Comparison of ENCODE assay signal across 8 cellular contexts in the genomic region with DNA sequence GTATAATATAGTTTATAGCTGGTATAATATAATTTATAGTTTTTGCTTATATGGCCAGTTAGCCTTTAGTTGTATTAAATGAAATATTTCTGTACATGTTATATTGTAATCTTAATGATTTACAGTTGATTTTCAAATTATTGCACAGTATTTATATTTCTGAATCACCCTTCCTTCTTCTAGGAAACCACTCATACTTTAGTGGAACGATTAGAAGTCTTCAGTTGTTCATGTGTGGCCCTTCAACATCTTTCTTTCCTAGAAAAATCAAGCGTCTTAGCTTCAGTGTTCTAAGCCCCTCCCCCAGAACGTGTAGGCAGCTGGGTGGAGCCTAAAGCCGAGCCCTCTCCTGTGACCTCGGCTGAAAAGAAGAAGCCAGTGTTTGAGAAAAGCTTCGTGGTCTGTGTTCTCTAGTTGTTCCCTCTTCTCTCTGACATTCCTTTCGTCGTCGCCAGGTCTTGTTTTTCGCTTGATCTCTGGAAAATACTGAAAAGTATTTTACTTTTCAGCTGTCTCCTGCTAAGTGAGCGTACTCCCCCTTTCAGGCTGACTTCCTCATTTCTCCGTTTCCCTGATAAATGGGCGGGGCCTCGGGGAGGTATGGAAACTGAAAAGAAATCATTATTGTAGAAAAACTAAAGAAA. TPM values are rescaled to one million over a fixed set of nuclear protein-coding genes. Genes with fewer than 3 reads are reported as not detected.
DNase-seq lines count a peak whose midpoint lies in the region; ATAC-seq, FAIRE-seq and TF ChIP-seq lines count a peak whose summit lies in the region.

A gene with protein sequence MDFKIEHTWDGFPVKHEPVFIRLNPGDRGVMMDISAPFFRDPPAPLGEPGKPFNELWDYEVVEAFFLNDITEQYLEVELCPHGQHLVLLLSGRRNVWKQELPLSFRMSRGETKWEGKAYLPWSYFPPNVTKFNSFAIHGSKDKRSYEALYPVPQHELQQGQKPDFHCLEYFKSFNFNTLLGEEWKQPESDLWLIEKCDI (plus strand): TSS at position 342 of the 644 bp plus-strand sequence. CDS start 6,459 bp downstream, outside the sequence.

- DNase-seq in DMS 273 (lab: John Stamatoyannopoulos, UW; ENCODE audit: unreplicated experiment) (peak; percentile 84), HTR-8/SVneo (ENCODE audit: insufficient read length, low spot score) (peak; percentile 59), SIG-M5 treated with dmso at 0.1 percent for 504 hours (lab: John Stamatoyannopoulos, UW; ENCODE audit: unreplicated experiment) (peak; percentile 86), nucleus accumbens (lab: John Stamatoyannopoulos, UW) (peak in 49 of 56 donors; percentile 3 to 74 (median 40)), suprapubic skin (ENCODE audit: low spot score in 2 of 2) (peak; percentile 76 to 84)
- DNase-seq in activated naive CD4-positive, alpha-beta T cell treated with anti-CD3 and anti-CD28 coated beads for 36 hours = peak; percentile 87

- H3K4me1 ChIP-seq in gastroesophageal sphincter (peaks cover 10 to 40% (median 11%) of the 10 kb centered on the region in 3 donors), suprapubic skin (peaks cover 45% of the 10 kb centered on the region)

- no peak for TF ChIP-seq POLR2A in gastroesophageal sphincter (IDR thresholded peaks at IDR 0.05)
- no peak for TF ChIP-seq POLR2A in suprapubic skin (IDR thresholded peaks at IDR 0.05)

- TF ChIP-seq EP300 in gastroesophageal sphincter (IDR thresholded peaks at IDR 0.05) (no peak), suprapubic skin (IDR thresholded peaks at IDR 0.05) (no peak)

- CTCF ChIA-PET in activated naive CD4-positive, alpha-beta T cell treated with anti-CD3 and anti-CD28 coated beads for 36 hours (lab: Charles Lee) = interaction anchor here (0.6 kb wide), 1 partner anchor 282 kb away, joined by 3 read pairs; no protein-coding TSS in a partner anchor

- no peaks in the 10 kb centered on the region for H3K9me3 Mint-ChIP-seq in activated naive CD4-positive, alpha-beta T cell treated with anti-CD3 and anti-CD28 coated beads for 36 hours

- TF ChIP-seq CTCF in gastroesophageal sphincter (IDR thresholded peaks at IDR 0.05) (no peak), suprapubic skin (IDR thresholded peaks at IDR 0.05) (no peak)

- H3K9me3 ChIP-seq in gastroesophageal sphincter (no peaks in the 10 kb centered on the region), suprapubic skin (no peaks in the 10 kb centered on the region)

- H3K4me3 ChIP-seq in gastroesophageal sphincter (peak within 1 kb of the TSS; percentile 57 to 100), suprapubic skin (peak within 1 kb of the TSS; percentile 70)

- ATAC-seq in GM21381 (IDR thresholded peaks at IDR 0.05; ENCODE audit: unreplicated experiment) (peak; percentile 41), gastroesophageal sphincter (peak; percentile 57)

- peaks cover 18% of the 10 kb centered on the region for H3K4me1 Mint-ChIP-seq in activated naive CD4-positive, alpha-beta T cell treated with anti-CD3 and anti-CD28 coated beads for 36 hours (ENCODE audit: low read depth)

- H3K27me3 Mint-ChIP-seq in activated naive CD4-positive, alpha-beta T cell treated with anti-CD3 and anti-CD28 coated beads for 36 hours (ENCODE audit: low read depth) = no peaks in the 10 kb centered on the region

- intact Hi-C loops in activated naive CD4-positive, alpha-beta T cell treated with anti-CD3 and anti-CD28 coated beads for 36 hours (cut with micrococcal nuclease) = loop anchor here (1.0 to 10.0 kb wide), 4 partner anchors 284 to 1314 kb away; partner anchors contain the start of gene HSPA4L

- H3K27me3 ChIP-seq in gastroesophageal sphincter (no peaks in the 10 kb centered on the region), suprapubic skin (no peaks in the 10 kb centered on the region)

- H3K4me3 Mint-ChIP-seq in activated naive CD4-positive, alpha-beta T cell treated with anti-CD3 and anti-CD28 coated beads for 36 hours = peak within 1 kb of the TSS; percentile 88

- peak within 1 kb of the TSS; percentile 89 for H3K27ac Mint-ChIP-seq in activated naive CD4-positive, alpha-beta T cell treated with anti-CD3 and anti-CD28 coated beads for 36 hours

- H3K27ac ChIP-seq in gastroesophageal sphincter (peak within 1 kb of the TSS; percentile 68 to 89 (median 82)), suprapubic skin (peak within 1 kb of the TSS; percentile 90)

- H3K36me3 Mint-ChIP-seq in activated naive CD4-positive, alpha-beta T cell treated with anti-CD3 and anti-CD28 coated beads for 36 hours (ENCODE audit: low read depth) = no peaks in the 10 kb centered on the region

- no peak for FAIRE-seq in HTR-8/SVneo (lab: Jason Lieb, UNC)

- WGBS in gastroesophageal sphincter (ENCODE audit: low coverage in 1 of 2), 2 donors = 0 to 7% methylated on average over 6 to 9 of the region's 14 CpGs
- 4% methylated on average over 14 of the region's 14 CpGs for WGBS in suprapubic skin

- H3K36me3 ChIP-seq in gastroesophageal sphincter (no peaks in the 10 kb centered on the region), suprapubic skin (no peaks in the 10 kb centered on the region)

RNA-seq across cellular contexts. Expression of the gene that starts here (rescaled TPM):
- total RNA-seq in activated naive CD4-positive, alpha-beta T cell treated with anti-CD3 and anti-CD28 coated beads for 36 hours = 10 to 100 TPM; 14.5 to 15.0 TPM
- 10 to 100 TPM in 1 of 4 donors, 1 to 10 TPM in 3; 4.8 to 12.5 (median 7.6) TPM for total RNA-seq in gastroesophageal sphincter
- total RNA-seq in suprapubic skin = 10 to 100 TPM in 3 of 4 donors, 1 to 10 TPM in 1; 8.3 to 26.1 (median 11.9) TPM

Comparison
In these comparisons a context has a peak if more than half of its experiments do, and no peak if none do; other contexts are left out.
1. Peak in every context shown above with its lines: DNase-seq, ATAC-seq, H3K4me3 ChIP-seq and H3K27ac ChIP-seq.